Comparison of ENCODE assay signal across 23 cellular contexts in genomic region chr18:32907215-32907590, GRCh38.
"Had no signal": no experiment of that assay in that cellular context is flagged by ENCODE, and none has a peak within 500 bp of the region (broad histone marks: within the 10 kb centered on the region; RNA-seq: fewer than 3 reads in every experiment).

No MANE protein-coding gene starts in this region.

- H3K9me3 ChIP-seq: ascending aorta had no signal

- ATAC-seq: activated naive CD4-positive, alpha-beta T cell treated with anti-CD3 and anti-CD28 coated beads, Interleukin-2, amount 50 U/mL, for 72 hours; activated naive CD8-positive, alpha-beta T cell treated with anti-CD3 and anti-CD28 coated beads, Interleukin-2, amount 50 U/mL, for 24 hours; activated T-cell treated with anti-CD3 and anti-CD28 coated beads, Interleukin-2, amount 50 U/mL, for 4 hours; HepG2; Right ventricle myocardium inferior had no signal

- DNase-seq: activated CD4-positive, alpha-beta memory T cell treated with anti-CD3 and anti-CD28 coated beads for 36 hours; activated CD4-positive, alpha-beta T cell treated with anti-CD3 and anti-CD28 coated beads, Interleukin-2, amount 10 ng/mL, durations not matched to agents 7 days and 5 days; activated CD4-positive, CD25-positive, alpha-beta regulatory T cell; activated CD8-positive, alpha-beta memory T cell treated with anti-CD3 and anti-CD28 coated beads for 24 hours; activated effector memory CD4-positive, alpha-beta T cell treated with anti-CD3 and anti-CD28 coated beads, Interleukin-2, amount 50 U/mL, for 16 hours; activated naive CD4-positive, alpha-beta T cell treated with Interleukin-2 at 50 U/mL for 16 hours; activated naive CD8-positive, alpha-beta T cell treated with anti-CD3 and anti-CD28 coated beads, Interleukin-2, amount 50 U/mL, for 24 hours; activated T-cell treated with anti-CD3 and anti-CD28 coated beads, Interleukin-2, amount 50 U/mL, for 4 hours; amniotic stem cell; NCI-H1092 treated with DMSO at 0.1 percent for 48 hours; NCI-H1417 treated with DMSO at 0.1 percent for 48 hours; NCI-H1694; NCI-H2029; NCI-H2107; RPMI8226; T-helper 1 cell had no signal

- H3K4me2 ChIP-seq: KMS-11 had no signal

- H3K27me3 ChIP-seq: ascending aorta had no signal

- H3K4me1 ChIP-seq: ascending aorta had no signal

- H3K36me3 ChIP-seq: ascending aorta had no signal

- H3K4me3 ChIP-seq: ascending aorta, SK-N-MC had no signal

- H3K9ac ChIP-seq: KMS-11 had no signal

- H3K27ac ChIP-seq: ascending aorta, KMS-11, SK-N-MC, VCaP had no signal
